In genomic region chr10:63664341-63664885, GRCh38 we compare ENCODE assay signal across 1 cellular context.
TF ChIP-seq lines count a peak whose summit lies in the region.

No MANE protein-coding gene starts in this region.

TF ChIP-seq in WTC11, 78 proteins besides CTCF, POLR2A, EP300 and RAD21 (continued from another document):
- TF ChIP-seq, protein P1, sequence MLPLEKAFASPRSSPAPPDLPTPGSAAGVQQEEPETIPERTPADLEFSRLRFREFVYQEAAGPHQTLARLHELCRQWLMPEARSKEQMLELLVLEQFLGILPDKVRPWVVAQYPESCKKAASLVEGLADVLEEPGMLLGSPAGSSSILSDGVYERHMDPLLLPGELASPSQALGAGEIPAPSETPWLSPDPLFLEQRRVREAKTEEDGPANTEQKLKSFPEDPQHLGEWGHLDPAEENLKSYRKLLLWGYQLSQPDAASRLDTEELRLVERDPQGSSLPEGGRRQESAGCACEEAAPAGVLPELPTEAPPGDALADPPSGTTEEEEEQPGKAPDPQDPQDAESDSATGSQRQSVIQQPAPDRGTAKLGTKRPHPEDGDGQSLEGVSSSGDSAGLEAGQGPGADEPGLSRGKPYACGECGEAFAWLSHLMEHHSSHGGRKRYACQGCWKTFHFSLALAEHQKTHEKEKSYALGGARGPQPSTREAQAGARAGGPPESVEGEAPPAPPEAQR (CRISPR knock-in tag; IDR thresholded peaks at IDR 0.05) = no peak
- TF ChIP-seq GTF2I (CRISPR knock-in tag; conservative IDR thresholded peaks at IDR 0.05) = no peak
- TF ChIP-seq, protein P2, sequence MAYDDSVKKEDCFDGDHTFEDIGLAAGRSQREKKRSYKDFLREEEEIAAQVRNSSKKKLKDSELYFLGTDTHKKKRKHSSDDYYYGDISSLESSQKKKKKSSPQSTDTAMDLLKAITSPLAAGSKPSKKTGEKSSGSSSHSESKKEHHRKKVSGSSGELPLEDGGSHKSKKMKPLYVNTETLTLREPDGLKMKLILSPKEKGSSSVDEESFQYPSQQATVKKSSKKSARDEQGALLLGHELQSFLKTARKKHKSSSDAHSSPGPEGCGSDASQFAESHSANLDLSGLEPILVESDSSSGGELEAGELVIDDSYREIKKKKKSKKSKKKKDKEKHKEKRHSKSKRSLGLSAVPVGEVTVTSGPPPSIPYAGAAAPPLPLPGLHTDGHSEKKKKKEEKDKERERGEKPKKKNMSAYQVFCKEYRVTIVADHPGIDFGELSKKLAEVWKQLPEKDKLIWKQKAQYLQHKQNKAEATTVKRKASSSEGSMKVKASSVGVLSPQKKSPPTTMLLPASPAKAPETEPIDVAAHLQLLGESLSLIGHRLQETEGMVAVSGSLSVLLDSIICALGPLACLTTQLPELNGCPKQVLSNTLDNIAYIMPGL (CRISPR knock-in tag; IDR thresholded peaks at IDR 0.05) = no peak
- no peak for TF ChIP-seq ATF1 (CRISPR knock-in tag; IDR thresholded peaks at IDR 0.05)
- TF ChIP-seq MAX (CRISPR knock-in tag; IDR thresholded peaks at IDR 0.05) = no peak
- no peak for TF ChIP-seq MXD4 (CRISPR knock-in tag; IDR thresholded peaks at IDR 0.05; ENCODE audit: borderline replicate concordance)
